14 cellular contexts compared by ENCODE assay signal in genomic region chr6:6218246-6219085, GRCh38.
DNase-seq lines count a peak whose midpoint lies in the region; ATAC-seq, FAIRE-seq and TF ChIP-seq lines count a peak whose summit lies in the region.
"Had no signal": no experiment of that assay in that cellular context is flagged by ENCODE, and none has a peak within 500 bp of the region (broad histone marks: within the 10 kb centered on the region; RNA-seq: fewer than 3 reads in every experiment).

No MANE protein-coding gene starts in this region.

- H3K36me3 Mint-ChIP-seq in chondrocyte (ENCODE audit: low read depth), result no peaks in the 10 kb centered on the region

- no peak for FAIRE-seq in HTR-8/SVneo (lab: Jason Lieb, UNC)

- peak overlapping the region; percentile 59 for H3K27ac Mint-ChIP-seq in chondrocyte (ENCODE audit: unreplicated experiment)
- H3K27ac Mint-ChIP-seq: effector memory CD8-positive, alpha-beta T cell; stimulated activated naive CD8-positive, alpha-beta T cell treated with anti-CD3 and anti-CD28 coated beads, Interleukin-15, Interleukin-2, amounts not matched to agents 100 ng/mL and 50 ng/mL, for 24 hours; T-helper 2 cell treated with Interferon-gamma antibody and Interleukin-4, amounts not matched to agents 5 μg/mL and 100 μg/mL, for 36 hours had no signal

- no peak for TF ChIP-seq CTCF in chondrocyte (IDR thresholded peaks at IDR 0.05)

- peaks cover 28% of the 10 kb centered on the region for H3K4me1 Mint-ChIP-seq in chondrocyte (ENCODE audit: low read depth)

- no peaks in the 10 kb centered on the region for H3K27me3 Mint-ChIP-seq in chondrocyte (ENCODE audit: low read depth)

- peaks cover 2% of the 10 kb centered on the region for H3K9me3 Mint-ChIP-seq in chondrocyte (ENCODE audit: low read depth)
- H3K9me3 Mint-ChIP-seq: effector memory CD8-positive, alpha-beta T cell; stimulated activated naive CD8-positive, alpha-beta T cell treated with anti-CD3 and anti-CD28 coated beads, Interleukin-15, Interleukin-2, amounts not matched to agents 100 ng/mL and 50 ng/mL, for 24 hours; T-helper 2 cell treated with Interferon-gamma antibody and Interleukin-4, amounts not matched to agents 5 μg/mL and 100 μg/mL, for 36 hours had no signal

- peak; percentile 69 for ATAC-seq in sciatic nerve
- no peak for ATAC-seq in GM19023 (IDR thresholded peaks at IDR 0.05; ENCODE audit: unreplicated experiment)
- ATAC-seq in HG03432 (IDR thresholded peaks at IDR 0.05; ENCODE audit: unreplicated experiment), result no peak
- ATAC-seq in left lobe of liver, result no peak
- ATAC-seq: effector memory CD8-positive, alpha-beta T cell had no signal

- peak; percentile 81 for DNase-seq in Daoy (ENCODE audit: low read depth)
- peak; percentile 88 for DNase-seq in LHCN-M2 (ENCODE audit: low read depth)
- DNase-seq in chondrocyte (ENCODE audit: low spot score), result no peak
- DNase-seq in sciatic nerve (ENCODE audit: low spot score), result no peak
- DNase-seq in HTR-8/SVneo (ENCODE audit: insufficient read length, low spot score), result no peak
- DNase-seq in left lobe of liver (ENCODE audit: low spot score), result no peak
- DNase-seq: effector memory CD8-positive, alpha-beta T cell; GF-D8; NCI-H146; NCI-H524 treated with DMSO at 0.1 percent for 48 hours had no signal

- intact Hi-C loops in sciatic nerve (cut with DNase I), result no loop called here

- no peak overlapping the region for H3K4me3 Mint-ChIP-seq in chondrocyte (ENCODE audit: unreplicated experiment)
- H3K4me3 Mint-ChIP-seq: effector memory CD8-positive, alpha-beta T cell; stimulated activated naive CD8-positive, alpha-beta T cell treated with anti-CD3 and anti-CD28 coated beads, Interleukin-15, Interleukin-2, amounts not matched to agents 100 ng/mL and 50 ng/mL, for 24 hours; T-helper 2 cell treated with Interferon-gamma antibody and Interleukin-4, amounts not matched to agents 5 μg/mL and 100 μg/mL, for 36 hours had no signal

Comparison
In these comparisons a context has a peak if more than half of its experiments do, and no peak if none do; other contexts are left out.
1. DNase-seq: peak in Daoy (single experiment) and LHCN-M2 (single experiment); none in chondrocyte (single experiment), sciatic nerve (single experiment), HTR-8/SVneo (single experiment) and left lobe of liver (single experiment).